ENCODE assay signal across 23 cellular contexts in the genomic region with DNA sequence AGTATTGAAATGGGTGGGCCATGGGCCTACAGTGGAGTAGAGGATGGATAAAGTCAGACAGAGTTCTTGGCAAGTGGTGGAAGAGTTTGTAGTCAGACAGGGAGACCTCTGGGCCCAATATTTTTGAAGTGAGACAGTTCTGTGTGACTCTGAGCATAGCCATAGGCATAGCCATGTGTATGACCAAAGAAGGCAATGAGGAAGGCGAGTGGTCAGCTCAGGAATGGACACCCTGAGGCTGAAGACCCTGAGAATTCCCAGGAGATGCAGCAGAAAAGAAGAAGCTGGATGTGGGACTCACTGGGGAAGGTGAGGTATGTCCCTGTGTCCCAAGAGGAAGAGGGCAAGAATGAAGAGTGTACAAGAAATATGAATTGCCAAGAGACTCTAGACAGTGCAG.
"Had no signal": no experiment of that assay in that cellular context is flagged by ENCODE, and none has a peak within 500 bp of the region (broad histone marks: within the 10 kb centered on the region; RNA-seq: fewer than 3 reads in every experiment).

No MANE protein-coding gene starts in this region.

- H3K4me1 Mint-ChIP-seq: stimulated activated effector memory CD8-positive, alpha-beta T cell treated with anti-CD3 and anti-CD28 coated beads, Interleukin-12 subunit alpha, Interleukin-12 subunit beta, amount 100 ng/mL, for 72 hours had no signal

- H2AFZ ChIP-seq: neural progenitor cell, parathyroid adenoma had no signal

- H3K9ac ChIP-seq: neural progenitor cell, parathyroid adenoma had no signal

- ATAC-seq: esophagus mucosa; heart left ventricle; naive thymus-derived CD8-positive, alpha-beta T cell; psoas muscle; right lobe of liver; stimulated activated effector memory CD8-positive, alpha-beta T cell treated with anti-CD3 and anti-CD28 coated beads, Interleukin-12 subunit alpha, Interleukin-12 subunit beta, amount 100 ng/mL, for 72 hours had no signal

- H3K4me2 ChIP-seq: neural progenitor cell had no signal

- H3K36me3 Mint-ChIP-seq: naive thymus-derived CD8-positive, alpha-beta T cell; neural progenitor cell; stimulated activated effector memory CD8-positive, alpha-beta T cell treated with anti-CD3 and anti-CD28 coated beads, Interleukin-12 subunit alpha, Interleukin-12 subunit beta, amount 100 ng/mL, for 72 hours had no signal

- H3K36me3 ChIP-seq: heart left ventricle, neural progenitor cell, right lobe of liver, stomach, thoracic aorta, upper lobe of left lung, uterus had no signal

- H3K4me3 Mint-ChIP-seq: naive thymus-derived CD8-positive, alpha-beta T cell; neural progenitor cell; stimulated activated effector memory CD8-positive, alpha-beta T cell treated with anti-CD3 and anti-CD28 coated beads, Interleukin-12 subunit alpha, Interleukin-12 subunit beta, amount 100 ng/mL, for 72 hours had no signal

- DNase-seq: effector memory CD4-positive, alpha-beta T cell; heart left ventricle; hypothalamus; kidney glomerular epithelial cell; naive thymus-derived CD8-positive, alpha-beta T cell; occipital lobe; psoas muscle; retina; right lobe of liver; stimulated activated CD4-positive, alpha-beta T cell treated with anti-CD3 and anti-CD28 coated beads, Interleukin-4, amount 100 ng/mL, for 1 hour; stimulated activated CD8-positive, alpha-beta memory T cell treated with anti-CD3 and anti-CD28 coated beads, Interleukin-4, amount 100 ng/mL, for 48 hours; stomach; substantia nigra; upper lobe of left lung; uterus had no signal

- H3K79me2 ChIP-seq: parathyroid adenoma had no signal

- H3K4me1 ChIP-seq: neural progenitor cell, parathyroid adenoma, psoas muscle, uterus had no signal

- H3K9me3 Mint-ChIP-seq: naive thymus-derived CD8-positive, alpha-beta T cell; neural progenitor cell; stimulated activated effector memory CD8-positive, alpha-beta T cell treated with anti-CD3 and anti-CD28 coated beads, Interleukin-12 subunit alpha, Interleukin-12 subunit beta, amount 100 ng/mL, for 72 hours had no signal

- H3K27me3 ChIP-seq: heart left ventricle, neural progenitor cell, right lobe of liver, stomach, upper lobe of left lung, uterus had no signal

- H3K9me3 ChIP-seq: heart left ventricle, psoas muscle, right lobe of liver, stomach, thoracic aorta, upper lobe of left lung, uterus had no signal

- H3K4me3 ChIP-seq: heart left ventricle, neural progenitor cell, psoas muscle, right lobe of liver, stomach, thoracic aorta, upper lobe of left lung, uterus had no signal

- FAIRE-seq: endometrium, frontal cortex, islet of Langerhans had no signal

- H3K27ac Mint-ChIP-seq: neural progenitor cell; stimulated activated effector memory CD8-positive, alpha-beta T cell treated with anti-CD3 and anti-CD28 coated beads, Interleukin-12 subunit alpha, Interleukin-12 subunit beta, amount 100 ng/mL, for 72 hours had no signal

- H3K27ac ChIP-seq: heart left ventricle, neural progenitor cell, parathyroid adenoma, psoas muscle, right lobe of liver, stomach, thoracic aorta, upper lobe of left lung, uterus had no signal

- H3K27me3 Mint-ChIP-seq: naive thymus-derived CD8-positive, alpha-beta T cell had no signal
